1 cellular context compared by ENCODE assay signal in genomic region chr4:100083289-100083688, GRCh38.
TF ChIP-seq lines count a peak whose summit lies in the region.

No MANE protein-coding gene starts in this region.

TF ChIP-seq in GM12878, 131 proteins besides CTCF, POLR2A, EP300 and RAD21 (continued from another document):
- TF ChIP-seq ZBTB33 (IDR thresholded peaks at IDR 0.05) = no peak
- no peak for TF ChIP-seq RELA (IDR thresholded peaks at IDR 0.05; ENCODE audit: borderline replicate concordance, partially characterized antibody)
- 0 out of 2 replicates have a peak, but pooled peaks have one; percentile 3 for TF ChIP-seq BCL11A (IDR thresholded peaks at IDR 0.05; ENCODE audit: low read depth, low read length)
- TF ChIP-seq, protein P1, sequence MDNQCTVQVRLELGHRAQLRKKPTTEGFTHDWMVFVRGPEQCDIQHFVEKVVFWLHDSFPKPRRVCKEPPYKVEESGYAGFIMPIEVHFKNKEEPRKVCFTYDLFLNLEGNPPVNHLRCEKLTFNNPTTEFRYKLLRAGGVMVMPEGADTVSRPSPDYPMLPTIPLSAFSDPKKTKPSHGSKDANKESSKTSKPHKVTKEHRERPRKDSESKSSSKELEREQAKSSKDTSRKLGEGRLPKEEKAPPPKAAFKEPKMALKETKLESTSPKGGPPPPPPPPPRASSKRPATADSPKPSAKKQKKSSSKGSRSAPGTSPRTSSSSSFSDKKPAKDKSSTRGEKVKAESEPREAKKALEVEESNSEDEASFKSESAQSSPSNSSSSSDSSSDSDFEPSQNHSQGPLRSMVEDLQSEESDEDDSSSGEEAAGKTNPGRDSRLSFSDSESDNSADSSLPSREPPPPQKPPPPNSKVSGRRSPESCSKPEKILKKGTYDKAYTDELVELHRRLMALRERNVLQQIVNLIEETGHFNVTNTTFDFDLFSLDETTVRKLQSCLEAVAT (IDR thresholded peaks at IDR 0.05) = no peak
- TF ChIP-seq TCF7 (IDR thresholded peaks at IDR 0.05; ENCODE audit: borderline replicate concordance) = no peak
- no peak for TF ChIP-seq FOXK2 (IDR thresholded peaks at IDR 0.05)
- TF ChIP-seq, protein P2, sequence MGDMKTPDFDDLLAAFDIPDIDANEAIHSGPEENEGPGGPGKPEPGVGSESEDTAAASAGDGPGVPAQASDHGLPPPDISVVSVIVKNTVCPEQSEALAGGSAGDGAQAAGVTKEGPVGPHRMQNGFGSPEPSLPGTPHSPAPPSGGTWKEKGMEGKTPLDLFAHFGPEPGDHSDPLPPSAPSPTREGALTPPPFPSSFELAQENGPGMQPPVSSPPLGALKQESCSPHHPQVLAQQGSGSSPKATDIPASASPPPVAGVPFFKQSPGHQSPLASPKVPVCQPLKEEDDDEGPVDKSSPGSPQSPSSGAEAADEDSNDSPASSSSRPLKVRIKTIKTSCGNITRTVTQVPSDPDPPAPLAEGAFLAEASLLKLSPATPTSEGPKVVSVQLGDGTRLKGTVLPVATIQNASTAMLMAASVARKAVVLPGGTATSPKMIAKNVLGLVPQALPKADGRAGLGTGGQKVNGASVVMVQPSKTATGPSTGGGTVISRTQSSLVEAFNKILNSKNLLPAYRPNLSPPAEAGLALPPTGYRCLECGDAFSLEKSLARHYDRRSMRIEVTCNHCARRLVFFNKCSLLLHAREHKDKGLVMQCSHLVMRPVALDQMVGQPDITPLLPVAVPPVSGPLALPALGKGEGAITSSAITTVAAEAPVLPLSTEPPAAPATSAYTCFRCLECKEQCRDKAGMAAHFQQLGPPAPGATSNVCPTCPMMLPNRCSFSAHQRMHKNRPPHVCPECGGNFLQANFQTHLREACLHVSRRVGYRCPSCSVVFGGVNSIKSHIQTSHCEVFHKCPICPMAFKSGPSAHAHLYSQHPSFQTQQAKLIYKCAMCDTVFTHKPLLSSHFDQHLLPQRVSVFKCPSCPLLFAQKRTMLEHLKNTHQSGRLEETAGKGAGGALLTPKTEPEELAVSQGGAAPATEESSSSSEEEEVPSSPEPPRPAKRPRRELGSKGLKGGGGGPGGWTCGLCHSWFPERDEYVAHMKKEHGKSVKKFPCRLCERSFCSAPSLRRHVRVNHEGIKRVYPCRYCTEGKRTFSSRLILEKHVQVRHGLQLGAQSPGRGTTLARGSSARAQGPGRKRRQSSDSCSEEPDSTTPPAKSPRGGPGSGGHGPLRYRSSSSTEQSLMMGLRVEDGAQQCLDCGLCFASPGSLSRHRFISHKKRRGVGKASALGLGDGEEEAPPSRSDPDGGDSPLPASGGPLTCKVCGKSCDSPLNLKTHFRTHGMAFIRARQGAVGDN (IDR thresholded peaks at IDR 0.05) = no peak
- TF ChIP-seq IKZF1 (conservative IDR thresholded peaks at IDR 0.05) = 0 out of 2 replicates have a peak, but pooled peaks have one; percentile 6
- TF ChIP-seq MTA2 (IDR thresholded peaks at IDR 0.05; ENCODE audit: low read depth) = peak; percentile 50; the same call in 1 of the 2 replicates
- no peak for TF ChIP-seq SIN3A (IDR thresholded peaks at IDR 0.05; ENCODE audit: low read depth, low read length)
TF ChIP-seq in GM12878: peak in this region for 7.
